18 cellular contexts compared by ENCODE assay signal in genomic region chr6:34985236-34985635, GRCh38.
DNase-seq lines count a peak whose midpoint lies in the region; ATAC-seq and TF ChIP-seq lines count a peak whose summit lies in the region.
"Had no signal": no experiment of that assay in that cellular context is flagged by ENCODE, and none has a peak within 500 bp of the region (broad histone marks: within the 10 kb centered on the region; RNA-seq: fewer than 3 reads in every experiment).

No MANE protein-coding gene starts in this region.

- no peak overlapping the region for H3K4me3 ChIP-seq in GM12865 (ENCODE audit: low read depth, low read length)
- H3K4me3 ChIP-seq in OCI-LY3 (ENCODE audit: low read length), result no peak overlapping the region
- H3K4me3 ChIP-seq in testis, result no peak overlapping the region
- H3K4me3 ChIP-seq: BLaER1 treated with 17β-estradiol and CSF1 and Interleukin-3, amounts not matched to agents 10 nM and 100 nM had no signal

- H3K9me3 ChIP-seq in OCI-LY3 (ENCODE audit: insufficient read depth, low read length) (no peaks in the 10 kb centered on the region), testis (no peaks in the 10 kb centered on the region)
- H3K9me3 ChIP-seq: BLaER1 treated with 17β-estradiol and CSF1 and Interleukin-3, amounts not matched to agents 10 nM and 100 nM had no signal

- no peak for ATAC-seq in GM19455 (IDR thresholded peaks at IDR 0.05; ENCODE audit: unreplicated experiment)
- ATAC-seq: CD8-positive, alpha-beta T cell; HCT116; HepG2 had no signal

- H3K4me1 ChIP-seq in OCI-LY3 (ENCODE audit: low read length) (peaks cover 31% of the 10 kb centered on the region), testis (peaks cover 32% of the 10 kb centered on the region)

- intact Hi-C loops in testis (cut with DNase I; ENCODE audit: low total_unique reads), result loop anchor here (10.0 kb wide), 1 partner anchor 260 kb away; no protein-coding TSS in a partner anchor

- H3K9ac ChIP-seq in OCI-LY3 (ENCODE audit: low read length), result no peak overlapping the region
- H3K9ac ChIP-seq: BLaER1 treated with 17β-estradiol and CSF1 and Interleukin-3, amounts not matched to agents 10 nM and 100 nM had no signal

- H3K36me3 ChIP-seq in OCI-LY3 (replicated peaks; ENCODE audit: low read depth, low read length), result peaks cover 5% of the 10 kb centered on the region
- no peaks in the 10 kb centered on the region for H3K36me3 ChIP-seq in testis (ENCODE audit: low read depth, missing control alignments)

- DNase-seq in GM12865 (ENCODE audit: low read depth) (peak; percentile 27), GM20000 (ENCODE audit: low spot score) (peak; percentile 38), testis (no peak), NCI-H1694 treated with DMSO at 0.1 percent for 48 hours (lab: John Stamatoyannopoulos, UW) (no peak)
- DNase-seq in stimulated activated CD8-positive, alpha-beta memory T cell treated with anti-CD3 and anti-CD28 coated beads, Interleukin-4, amount 100 ng/mL, for 48 hours, result no peak
- DNase-seq: Calu3; CD8-positive, alpha-beta T cell; DMS79 treated with DMSO at 0.1 percent for 48 hours; GF-D8; GOT3; H7; HFFc6; KBM-7 had no signal

- H3K79me2 ChIP-seq in OCI-LY3 (ENCODE audit: low read length), result no peaks in the 10 kb centered on the region

- H3K27me3 ChIP-seq in OCI-LY3 (ENCODE audit: low read depth, low read length) (no peaks in the 10 kb centered on the region), testis (no peaks in the 10 kb centered on the region)
- H3K27me3 ChIP-seq: BLaER1 treated with 17β-estradiol and CSF1 and Interleukin-3, amounts not matched to agents 10 nM and 100 nM had no signal

- WGBS in testis, 2 donors, result 79 to 89% methylated on average over 4 of the region's 4 CpGs

- H4K20me1 ChIP-seq in OCI-LY3 (ENCODE audit: insufficient read depth, low read length), result no peaks in the 10 kb centered on the region

- no peak for TF ChIP-seq POLR2A in testis (IDR thresholded peaks at IDR 0.05)

- peak overlapping the region; percentile 11 for H3K4me2 ChIP-seq in OCI-LY3 (ENCODE audit: low read length)
- H3K4me2 ChIP-seq: BLaER1 treated with 17β-estradiol and CSF1 and Interleukin-3, amounts not matched to agents 10 nM and 100 nM had no signal

- H2AFZ ChIP-seq in OCI-LY3 (ENCODE audit: low read depth, low read length), result no peak overlapping the region

- H3K27ac ChIP-seq in OCI-LY3 (ENCODE audit: low read length) (peak overlapping the region; percentile 11; the same call in 1 of the 2 replicates), testis (peak overlapping the region; percentile 46 to 51)
- H3K27ac ChIP-seq: BLaER1 treated with 17β-estradiol and CSF1 and Interleukin-3, amounts not matched to agents 10 nM and 100 nM had no signal

- TF ChIP-seq CTCF in GM12865 (IDR thresholded peaks at IDR 0.05; ENCODE audit: insufficient read depth, low read depth, low read length, missing control alignments) (no peak), GM20000 (IDR thresholded peaks at IDR 0.05; ENCODE audit: extremely low read depth, missing control alignments) (no peak), OCI-LY3 (IDR thresholded peaks at IDR 0.05; ENCODE audit: low read depth, low read length) (no peak), testis (IDR thresholded peaks at IDR 0.05) (no peak)

Comparison
In these comparisons a context has a peak if more than half of its experiments do, and no peak if none do; other contexts are left out.
1. DNase-seq: peak in GM12865 (single experiment) and GM20000 (single experiment); none in testis (single experiment), NCI-H1694 treated with DMSO at 0.1 percent for 48 hours (single experiment) and stimulated activated CD8-positive, alpha-beta memory T cell treated with anti-CD3 and anti-CD28 coated beads, Interleukin-4, amount 100 ng/mL, for 48 hours (single experiment).